In genomic region chr20:38111366-38112232, GRCh38 we compare ENCODE assay signal across 21 cellular contexts. TPM values are rescaled to one million over a fixed set of nuclear protein-coding genes. Genes with fewer than 3 reads are reported as not detected.
DNase-seq lines count a peak whose midpoint lies in the region; ATAC-seq and TF ChIP-seq lines count a peak whose summit lies in the region.
"Had no signal": no experiment of that assay in that cellular context is flagged by ENCODE, and none has a peak within 500 bp of the region (broad histone marks: within the 10 kb centered on the region; RNA-seq: fewer than 3 reads in every experiment).

No MANE protein-coding gene starts in this region.

- no peak overlapping the region for H2AFZ ChIP-seq in PC-9
- H2AFZ ChIP-seq: GM23248 had no signal

- CTCF ChIA-PET in activated CD8-positive, alpha-beta memory T cell treated with anti-CD3 and anti-CD28 coated beads, Interleukin-2, amount 10 ng/mL, durations not matched to agents 7 days and 5 days (lab: Charles Lee): interaction anchor here (4.1 kb wide), 1 partner anchor 110 kb away, joined by 38 read pairs; no protein-coding TSS in a partner anchor
- CTCF ChIA-PET in PC-9 (lab: Charles Lee): interaction anchor here (0.7 kb wide), 1 partner anchor 55 kb away, joined by 3 read pairs; no protein-coding TSS in a partner anchor

- H3K4me2 ChIP-seq in PC-9: peak overlapping the region; percentile 52

- no peak overlapping the region for H3K4me3 Mint-ChIP-seq in activated CD8-positive, alpha-beta memory T cell treated with anti-CD3 and anti-CD28 coated beads, Interleukin-2, amount 10 ng/mL, durations not matched to agents 7 days and 5 days
- H3K4me3 Mint-ChIP-seq: naive B cell had no signal

- H3K4me3 ChIP-seq in PC-9 (no peak overlapping the region), right cardiac atrium (ENCODE audit: low read length) (no peak overlapping the region), spleen (no peak overlapping the region)
- H3K4me3 ChIP-seq: adrenal gland, GM23248, skin epidermis had no signal

- ATAC-seq in activated CD8-positive, alpha-beta memory T cell treated with anti-CD3 and anti-CD28 coated beads, Interleukin-2, amount 10 ng/mL, durations not matched to agents 7 days and 5 days: no peak
- ATAC-seq in right cardiac atrium: no peak
- no peak for ATAC-seq in GM21786 (IDR thresholded peaks at IDR 0.05; ENCODE audit: unreplicated experiment)

- H3K27me3 Mint-ChIP-seq in activated CD8-positive, alpha-beta memory T cell treated with anti-CD3 and anti-CD28 coated beads, Interleukin-2, amount 10 ng/mL, durations not matched to agents 7 days and 5 days: peaks cover 2% of the 10 kb centered on the region
- H3K27me3 Mint-ChIP-seq: naive B cell had no signal

- H3K9me2 ChIP-seq in PC-9 (ENCODE audit: insufficient read depth): no peaks in the 10 kb centered on the region

- peaks cover 41% of the 10 kb centered on the region for H3F3A ChIP-seq in PC-9 (ENCODE audit: insufficient read depth, low read depth)

- no peaks in the 10 kb centered on the region for H3K9me3 Mint-ChIP-seq in activated CD8-positive, alpha-beta memory T cell treated with anti-CD3 and anti-CD28 coated beads, Interleukin-2, amount 10 ng/mL, durations not matched to agents 7 days and 5 days (ENCODE audit: low read depth)

- TF ChIP-seq CTCF in PC-9 (conservative IDR thresholded peaks at IDR 0.05) (no peak), spleen (IDR thresholded peaks at IDR 0.05 in 8 of 11, conservative IDR thresholded peaks at IDR 0.05 in 3 of 11) (no peak)

- no TSS peak for BruUV-seq in PC-9 (replicated peaks; lab: Mats Ljungman, UMichigan)

- H3K36me3 ChIP-seq in PC-9 (ENCODE audit: low read depth) (no peaks in the 10 kb centered on the region), spleen (no peaks in the 10 kb centered on the region)
- H3K36me3 ChIP-seq: adrenal gland had no signal

- intact Hi-C loops in PC-9 (cut with micrococcal nuclease; ENCODE audit: unreplicated experiment) (loop anchor here (2.0 kb wide), 1 partner anchor 41 kb away; no protein-coding TSS in a partner anchor), right cardiac atrium (cut with DNase I) (no loop called here), spleen (cut with DNase I; ENCODE audit: low total_unique reads) (no loop called here)

- no peak for TF ChIP-seq POLR2A in spleen (IDR thresholded peaks at IDR 0.05)

- peaks cover 10% of the 10 kb centered on the region for H3K4me1 Mint-ChIP-seq in activated CD8-positive, alpha-beta memory T cell treated with anti-CD3 and anti-CD28 coated beads, Interleukin-2, amount 10 ng/mL, durations not matched to agents 7 days and 5 days

- 81% methylated on average over 8 of the region's 8 CpGs for WGBS in right cardiac atrium
- WGBS in spleen, 5 donors: 76 to 85% (median 80%) methylated on average over 8 of the region's 8 CpGs

- H3K27ac ChIP-seq in PC-9 (peak overlapping the region; percentile 92), right cardiac atrium (ENCODE audit: low read length) (peak overlapping the region; percentile 31), spleen (peak overlapping the region in 5 of 8 donors; percentile 5 to 71 (median 66))
- H3K27ac ChIP-seq: GM23248, skin epidermis had no signal

- H3K79me2 ChIP-seq in PC-9 (ENCODE audit: low read depth): no peaks in the 10 kb centered on the region

- H3K4me1 ChIP-seq in PC-9 (replicated peaks; ENCODE audit: insufficient read depth): peaks cover 63% of the 10 kb centered on the region
- peaks cover 31% of the 10 kb centered on the region for H3K4me1 ChIP-seq in right cardiac atrium (ENCODE audit: control insufficient read depth, insufficient read depth, low read length)
- peaks cover 0 to 36% (median 9%) of the 10 kb centered on the region in 6 donors for H3K4me1 ChIP-seq in spleen

- H3K27ac Mint-ChIP-seq in activated CD8-positive, alpha-beta memory T cell treated with anti-CD3 and anti-CD28 coated beads, Interleukin-2, amount 10 ng/mL, durations not matched to agents 7 days and 5 days: peak overlapping the region; percentile 17

- H3K27me3 ChIP-seq in PC-9 (ENCODE audit: insufficient read depth, low read depth) (no peaks in the 10 kb centered on the region), right cardiac atrium (ENCODE audit: control insufficient read depth, insufficient read depth) (no peaks in the 10 kb centered on the region), spleen (replicated peaks in 1 of 7) (no peaks in the 10 kb centered on the region)
- H3K27me3 ChIP-seq: adrenal gland had no signal

- peak; percentile 21 for DNase-seq in activated CD8-positive, alpha-beta memory T cell treated with anti-CD3 and anti-CD28 coated beads, Interleukin-2, amount 10 ng/mL, durations not matched to agents 7 days and 5 days
- DNase-seq in activated CD8-positive, alpha-beta memory T cell treated with anti-CD3 and anti-CD28 coated beads, Interleukin-2, amount 50 U/mL, for 4 hours: no peak
- DNase-seq in PC-9 (no peak), right cardiac atrium (peak in 1 of 3 donors; percentile 7), spleen (no peak), RPMI8226 (no peak), cerebellar nuclear complex (lab: John Stamatoyannopoulos, UW) (no peak)
- DNase-seq: activated CD4-positive, alpha-beta T cell treated with anti-CD3 and anti-CD28 coated beads for 1 hour; C1 segment of cervical spinal cord; DMS153; effector memory CD4-positive, alpha-beta T cell; GDM1; GM23248; naive B cell; NCI-H1436 treated with DMSO at 0.1 percent for 48 hours; NCI-H774; posterior cingulate gyrus; stimulated activated CD4-positive, alpha-beta T cell treated with anti-CD3 and anti-CD28 coated beads, Interleukin-4, amount 100 ng/mL, for 1 hour had no signal

- H4K20me1 ChIP-seq in PC-9 (ENCODE audit: insufficient read depth): no peaks in the 10 kb centered on the region

- POLR2A ChIA-PET in PC-9 (lab: Charles Lee; ENCODE audit: unreplicated experiment): no interaction called here

- no peaks in the 10 kb centered on the region for H3K36me3 Mint-ChIP-seq in activated CD8-positive, alpha-beta memory T cell treated with anti-CD3 and anti-CD28 coated beads, Interleukin-2, amount 10 ng/mL, durations not matched to agents 7 days and 5 days
- H3K36me3 Mint-ChIP-seq: naive B cell had no signal

- H3K9me3 ChIP-seq in PC-9 (ENCODE audit: insufficient read depth, low read depth) (no peaks in the 10 kb centered on the region; the same call in 1 of the 2 replicates), right cardiac atrium (ENCODE audit: control insufficient read depth, low read length) (no peaks in the 10 kb centered on the region), spleen (no peaks in the 10 kb centered on the region)
- H3K9me3 ChIP-seq: adrenal gland had no signal

RNA-seq across cellular contexts. Expression of gene TGM2, which starts 53.5 kb away (rescaled TPM):
- under 1 TPM; 0.35 TPM for total RNA-seq in activated CD8-positive, alpha-beta memory T cell treated with anti-CD3 and anti-CD28 coated beads, Interleukin-2, amount 10 ng/mL, durations not matched to agents 7 days and 5 days
- 286 and 333 TPM in 2 replicates for total RNA-seq in PC-9 (2021)
- total RNA-seq in right cardiac atrium: 1,000 to 10,000 TPM in 3 of 4 donors, 100 to 1,000 TPM in 1; 963 to 1,731 (median 1,257) TPM
- polyA plus RNA-seq in right cardiac atrium: 447 TPM
- 100 to 1,000 TPM in 1 of 7 donors, 10 to 100 TPM in 6; 60.2 to 167 (median 87.6) TPM for total RNA-seq in spleen
- 10 to 100 TPM in 2 of 3 donors, 1 to 10 TPM in 1; 9.3 to 35.3 (median 19.8) TPM for polyA plus RNA-seq in spleen

Comparison
In these comparisons a context has a peak if more than half of its experiments do, and no peak if none do; other contexts are left out.
1. H3K27ac ChIP-seq: peak in every context shown above with its lines; median percentile 92 in PC-9; 66 in spleen; 31 in right cardiac atrium.
2. RNA of gene TGM2, which starts 53.5 kb away (total RNA-seq): 963 to 1,731 TPM in right cardiac atrium, 286 to 333 TPM in PC-9 and 60.2 to 167 TPM in spleen; 0.35 TPM in activated CD8-positive, alpha-beta memory T cell treated with anti-CD3 and anti-CD28 coated beads, Interleukin-2, amount 10 ng/mL, durations not matched to agents 7 days and 5 days; every median in the first group is over 10 times any median in the second.